23 cellular contexts compared by ENCODE assay signal in genomic region chr2:183984871-183985270, GRCh38.
"Had no signal": no experiment of that assay in that cellular context is flagged by ENCODE, and none has a peak within 500 bp of the region (broad histone marks: within the 10 kb centered on the region; RNA-seq: fewer than 3 reads in every experiment).

No MANE protein-coding gene starts in this region.

- H3K9me3 ChIP-seq: colonic mucosa, esophagus squamous epithelium had no signal

- H3K4me1 ChIP-seq: colonic mucosa, esophagus muscularis mucosa, esophagus squamous epithelium, foreskin keratinocyte, gastrocnemius medialis, gastroesophageal sphincter, heart left ventricle, heart right ventricle had no signal

- H3K36me3 ChIP-seq: colonic mucosa, esophagus muscularis mucosa, esophagus squamous epithelium, gastrocnemius medialis, gastroesophageal sphincter, heart left ventricle, heart right ventricle had no signal

- DNase-seq: colonic mucosa; cortex of kidney; dermis blood vessel endothelial cell; dorsolateral prefrontal cortex; effector CD4-positive, alpha-beta T cell; effector CD8-positive, alpha-beta T cell; effector memory CD4-positive, alpha-beta T cell; effector memory CD8-positive, alpha-beta T cell; endodermal cell; erythroblast; esophagus squamous epithelium; foreskin fibroblast; foreskin keratinocyte; foreskin melanocyte; gastrocnemius medialis; glutamatergic neuron; head of caudate nucleus; heart left ventricle; heart right ventricle had no signal

- ATAC-seq: effector memory CD8-positive, alpha-beta T cell; esophagus mucosa; foreskin keratinocyte; gastrocnemius medialis; gastroesophageal sphincter; heart left ventricle; heart right ventricle had no signal

- H3K4me3 ChIP-seq: colonic mucosa, coronary artery, dorsolateral prefrontal cortex, esophagus muscularis mucosa, esophagus squamous epithelium, gastrocnemius medialis, gastroesophageal sphincter, heart left ventricle, heart right ventricle had no signal
